Comparison of ENCODE assay signal across 9 cellular contexts in the genomic region with DNA sequence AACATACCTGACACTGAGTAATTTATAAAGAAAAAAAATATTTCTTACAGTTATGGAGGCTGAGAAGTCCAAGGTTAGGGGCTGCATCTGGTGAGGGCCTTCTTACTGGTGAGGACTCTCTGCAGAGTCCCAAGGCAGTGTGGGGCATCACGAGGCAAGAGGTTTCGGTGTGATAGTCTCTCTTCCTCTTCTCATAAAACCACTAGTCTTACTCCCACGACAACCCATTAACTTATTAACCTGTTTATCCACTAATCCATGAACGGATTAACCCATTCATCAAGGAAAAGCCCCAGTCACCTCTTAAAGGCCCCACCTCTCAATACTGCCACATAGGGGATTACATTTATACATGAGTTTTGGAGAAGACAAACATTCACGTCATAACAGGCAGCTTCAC. TPM values are rescaled to one million over a fixed set of nuclear protein-coding genes. Genes with fewer than 3 reads are reported as not detected.
DNase-seq lines count a peak whose midpoint lies in the region; ATAC-seq and TF ChIP-seq lines count a peak whose summit lies in the region.
"Had no signal": no experiment of that assay in that cellular context is flagged by ENCODE, and none has a peak within 500 bp of the region (broad histone marks: within the 10 kb centered on the region; RNA-seq: fewer than 3 reads in every experiment).

No MANE protein-coding gene starts in this region.

- H3K9me2 ChIP-seq in SU-DHL-6 (replicated peaks; ENCODE audit: insufficient read depth, low read length) = no peaks in the 10 kb centered on the region

- no peaks in the 10 kb centered on the region for H3F3A ChIP-seq in SU-DHL-6 (ENCODE audit: insufficient read depth)

- peaks cover 16% of the 10 kb centered on the region for H3K79me2 ChIP-seq in SU-DHL-6 (ENCODE audit: insufficient read depth, low read length)

- H3K36me3 ChIP-seq in SU-DHL-6 (ENCODE audit: low read length) = peaks cover 2% of the 10 kb centered on the region; the same call in 1 of the 2 replicates

- H3K27me3 Mint-ChIP-seq in activated CD8-positive, alpha-beta memory T cell treated with anti-CD3 and anti-CD28 coated beads, Interleukin-2, amount 10 ng/mL, durations not matched to agents 7 days and 5 days = no peaks in the 10 kb centered on the region

- H3K9ac ChIP-seq in SU-DHL-6 (ENCODE audit: low read length) = no peak overlapping the region

- H3K4me3 ChIP-seq in SU-DHL-6 (ENCODE audit: insufficient read depth, low read length, poor library complexity, severe bottlenecking) (no peak overlapping the region), coronary artery (no peak overlapping the region)

- CTCF ChIA-PET in activated CD8-positive, alpha-beta memory T cell treated with anti-CD3 and anti-CD28 coated beads, Interleukin-2, amount 10 ng/mL, durations not matched to agents 7 days and 5 days (lab: Charles Lee) = no interaction called here

- in situ Hi-C loops in ACHN (cut with HindIII; ENCODE audit: low pct_ligation_motif_present, low pct_unique_long_range_greater_than_20kb, low sequenced_read_pairs) = no loop called here

- ATAC-seq in GM18502 (IDR thresholded peaks at IDR 0.05; ENCODE audit: poor library complexity, unreplicated experiment) = peak; percentile 78
- peak; percentile 67 for ATAC-seq in GM21423 (IDR thresholded peaks at IDR 0.05; ENCODE audit: unreplicated experiment)
- peak; percentile 64 for ATAC-seq in HG03095 (IDR thresholded peaks at IDR 0.05; ENCODE audit: unreplicated experiment)
- no peak for ATAC-seq in activated CD8-positive, alpha-beta memory T cell treated with anti-CD3 and anti-CD28 coated beads, Interleukin-2, amount 10 ng/mL, durations not matched to agents 7 days and 5 days

- peaks cover 9% of the 10 kb centered on the region for H3K4me1 Mint-ChIP-seq in activated CD8-positive, alpha-beta memory T cell treated with anti-CD3 and anti-CD28 coated beads, Interleukin-2, amount 10 ng/mL, durations not matched to agents 7 days and 5 days

- peak overlapping the region; percentile 50; the same call in 1 of the 2 replicates for H3K27ac ChIP-seq in SU-DHL-6 (ENCODE audit: low read depth, low read length)
- no peak overlapping the region for H3K27ac ChIP-seq in coronary artery

- H3K27me3 ChIP-seq in SU-DHL-6 (ENCODE audit: low read length) = no peaks in the 10 kb centered on the region

- no peaks in the 10 kb centered on the region for H3K9me3 Mint-ChIP-seq in activated CD8-positive, alpha-beta memory T cell treated with anti-CD3 and anti-CD28 coated beads, Interleukin-2, amount 10 ng/mL, durations not matched to agents 7 days and 5 days (ENCODE audit: low read depth)

- no peak for TF ChIP-seq CTCF in SU-DHL-6 (IDR thresholded peaks at IDR 0.05; ENCODE audit: insufficient read depth, low read length, poor library complexity, severe bottlenecking)
- no peak for TF ChIP-seq CTCF in coronary artery (IDR thresholded peaks at IDR 0.05)

- H2AFZ ChIP-seq in SU-DHL-6 (ENCODE audit: low read depth, low read length, severe bottlenecking) = no peak overlapping the region

- no peak overlapping the region for H3K4me3 Mint-ChIP-seq in activated CD8-positive, alpha-beta memory T cell treated with anti-CD3 and anti-CD28 coated beads, Interleukin-2, amount 10 ng/mL, durations not matched to agents 7 days and 5 days

- peaks cover 72% of the 10 kb centered on the region for H3K36me3 Mint-ChIP-seq in activated CD8-positive, alpha-beta memory T cell treated with anti-CD3 and anti-CD28 coated beads, Interleukin-2, amount 10 ng/mL, durations not matched to agents 7 days and 5 days

- no peak for DNase-seq in activated CD8-positive, alpha-beta memory T cell treated with anti-CD3 and anti-CD28 coated beads, Interleukin-2, amount 10 ng/mL, durations not matched to agents 7 days and 5 days
- DNase-seq in ACHN (no peak), coronary artery (ENCODE audit: low spot score) (no peak)
- no peak for DNase-seq in stimulated activated naive CD4-positive, alpha-beta T cell treated with Interleukin-2 at 50 U/mL for 16 hours (lab: John Stamatoyannopoulos, UW)
- DNase-seq: small intestine had no signal

- H3K27ac Mint-ChIP-seq in activated CD8-positive, alpha-beta memory T cell treated with anti-CD3 and anti-CD28 coated beads, Interleukin-2, amount 10 ng/mL, durations not matched to agents 7 days and 5 days = no peak overlapping the region

- no peaks in the 10 kb centered on the region for H4K20me1 ChIP-seq in SU-DHL-6 (ENCODE audit: low read depth, low read length)

- H3K9me3 ChIP-seq in SU-DHL-6 (ENCODE audit: insufficient read depth, low read length) = no peaks in the 10 kb centered on the region

- no peak overlapping the region for H3K4me2 ChIP-seq in SU-DHL-6 (ENCODE audit: low read depth, low read length, poor library complexity, severe bottlenecking)

RNA-seq across cellular contexts. Expression of gene CIITA, which starts 20.1 kb away (rescaled TPM):
- 100 to 1,000 TPM in 1 of 2 experiments, 10 to 100 TPM in 1; 68.7 to 103 TPM for total RNA-seq in activated CD8-positive, alpha-beta memory T cell treated with anti-CD3 and anti-CD28 coated beads, Interleukin-2, amount 10 ng/mL, durations not matched to agents 7 days and 5 days

RNA-seq across cellular contexts. Expression of gene DEXI, which starts 45.1 kb away (rescaled TPM):
- 10 to 100 TPM; 23.3 to 30.8 TPM for total RNA-seq in activated CD8-positive, alpha-beta memory T cell treated with anti-CD3 and anti-CD28 coated beads, Interleukin-2, amount 10 ng/mL, durations not matched to agents 7 days and 5 days

RNA-seq across cellular contexts. Expression of gene CLEC16A, which starts 47.2 kb away (rescaled TPM):
- 10 to 100 TPM; 36.5 to 55.9 TPM for total RNA-seq in activated CD8-positive, alpha-beta memory T cell treated with anti-CD3 and anti-CD28 coated beads, Interleukin-2, amount 10 ng/mL, durations not matched to agents 7 days and 5 days
